5 cellular contexts compared by ENCODE assay signal in genomic region chr19:38786061-38786460, GRCh38. TPM values are rescaled to one million over a fixed set of nuclear protein-coding genes. Genes with fewer than 3 reads are reported as not detected.
"Had no signal": no experiment of that assay in that cellular context is flagged by ENCODE, and none has a peak within 500 bp of the region (broad histone marks: within the 10 kb centered on the region; RNA-seq: fewer than 3 reads in every experiment).

No MANE protein-coding gene starts in this region.

RNA-seq across cellular contexts. Expression of gene LGALS7B, which starts 2.9 kb away (rescaled TPM):
- total RNA-seq: H4, H7, HFFc6, HT1080 had no signal

RNA-seq across cellular contexts. Expression of gene LGALS7, which starts 12.7 kb away (rescaled TPM):
- total RNA-seq: H4, HepG2, HFFc6, HT1080 had no signal

RNA-seq across cellular contexts. Expression of gene LGALS4, which starts 26.7 kb away (rescaled TPM):
- total RNA-seq: H7 had no signal

RNA-seq across cellular contexts. Expression of gene CAPN12, which starts 41.8 kb away (rescaled TPM):
- total RNA-seq: H4 had no signal
